ENCODE assay signal across 1 cellular context in the genomic region with DNA sequence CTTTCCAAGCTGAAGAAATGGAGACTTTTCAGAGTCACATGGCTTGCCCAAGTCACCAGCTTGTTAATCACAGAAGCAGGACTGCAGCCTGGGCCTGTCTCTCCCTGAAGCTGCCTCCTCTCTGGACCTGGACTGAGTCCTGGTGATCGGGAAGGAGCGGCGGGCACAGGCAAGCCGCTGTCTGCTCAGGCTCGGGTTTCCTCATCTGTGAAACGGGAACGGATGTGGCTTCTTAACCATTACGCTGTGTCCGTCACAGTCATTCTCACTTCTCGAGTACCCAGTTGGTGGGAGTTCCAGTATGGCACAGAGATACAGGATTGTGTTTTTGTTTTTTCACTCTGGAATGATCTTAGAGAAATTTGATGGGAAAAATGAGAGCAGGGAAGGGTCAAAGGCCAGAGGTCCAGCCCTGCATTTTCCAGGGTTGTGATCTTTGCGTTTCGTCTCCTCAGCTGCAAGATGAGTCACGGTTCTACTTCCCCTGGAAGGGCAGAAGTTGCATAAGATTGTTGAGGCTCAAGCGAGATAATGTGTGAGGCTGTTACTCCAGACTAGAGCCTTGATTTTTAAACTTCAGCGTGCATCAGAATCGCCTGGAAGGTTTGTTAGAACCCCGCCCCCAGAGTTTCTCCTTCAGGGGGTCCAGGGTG.
A peak's percentile ranks its signal among the peaks of the same experiment; 100 is the strongest.
TF ChIP-seq lines count a peak whose summit lies in the region.

No MANE protein-coding gene starts in this region.

TF ChIP-seq in K562, 482 proteins besides CTCF, POLR2A, EP300 and RAD21 (continued from another document and continues in another):
- TF ChIP-seq, protein P1, sequence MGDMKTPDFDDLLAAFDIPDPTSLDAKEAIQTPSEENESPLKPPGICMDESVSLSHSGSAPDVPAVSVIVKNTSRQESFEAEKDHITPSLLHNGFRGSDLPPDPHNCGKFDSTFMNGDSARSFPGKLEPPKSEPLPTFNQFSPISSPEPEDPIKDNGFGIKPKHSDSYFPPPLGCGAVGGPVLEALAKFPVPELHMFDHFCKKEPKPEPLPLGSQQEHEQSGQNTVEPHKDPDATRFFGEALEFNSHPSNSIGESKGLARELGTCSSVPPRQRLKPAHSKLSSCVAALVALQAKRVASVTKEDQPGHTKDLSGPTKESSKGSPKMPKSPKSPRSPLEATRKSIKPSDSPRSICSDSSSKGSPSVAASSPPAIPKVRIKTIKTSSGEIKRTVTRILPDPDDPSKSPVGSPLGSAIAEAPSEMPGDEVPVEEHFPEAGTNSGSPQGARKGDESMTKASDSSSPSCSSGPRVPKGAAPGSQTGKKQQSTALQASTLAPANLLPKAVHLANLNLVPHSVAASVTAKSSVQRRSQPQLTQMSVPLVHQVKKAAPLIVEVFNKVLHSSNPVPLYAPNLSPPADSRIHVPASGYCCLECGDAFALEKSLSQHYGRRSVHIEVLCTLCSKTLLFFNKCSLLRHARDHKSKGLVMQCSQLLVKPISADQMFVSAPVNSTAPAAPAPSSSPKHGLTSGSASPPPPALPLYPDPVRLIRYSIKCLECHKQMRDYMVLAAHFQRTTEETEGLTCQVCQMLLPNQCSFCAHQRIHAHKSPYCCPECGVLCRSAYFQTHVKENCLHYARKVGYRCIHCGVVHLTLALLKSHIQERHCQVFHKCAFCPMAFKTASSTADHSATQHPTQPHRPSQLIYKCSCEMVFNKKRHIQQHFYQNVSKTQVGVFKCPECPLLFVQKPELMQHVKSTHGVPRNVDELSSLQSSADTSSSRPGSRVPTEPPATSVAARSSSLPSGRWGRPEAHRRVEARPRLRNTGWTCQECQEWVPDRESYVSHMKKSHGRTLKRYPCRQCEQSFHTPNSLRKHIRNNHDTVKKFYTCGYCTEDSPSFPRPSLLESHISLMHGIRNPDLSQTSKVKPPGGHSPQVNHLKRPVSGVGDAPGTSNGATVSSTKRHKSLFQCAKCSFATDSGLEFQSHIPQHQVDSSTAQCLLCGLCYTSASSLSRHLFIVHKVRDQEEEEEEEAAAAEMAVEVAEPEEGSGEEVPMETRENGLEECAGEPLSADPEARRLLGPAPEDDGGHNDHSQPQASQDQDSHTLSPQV (IDR thresholded peaks at IDR 0.05) = no peak
- no peak for TF ChIP-seq TBP (optimal IDR thresholded peaks at IDR 0.05; ENCODE audit: low read depth, low read length)
- no peak for TF ChIP-seq ZNF232 (CRISPR knock-in tag; IDR thresholded peaks at IDR 0.05)
- TF ChIP-seq PHB2 (IDR thresholded peaks at IDR 0.05; ENCODE audit: low read depth) = no peak
- no peak for TF ChIP-seq SAFB (IDR thresholded peaks at IDR 0.05; ENCODE audit: borderline replicate concordance, low read depth, low read length)
- no peak for TF ChIP-seq PHF21A (IDR thresholded peaks at IDR 0.05; ENCODE audit: borderline replicate concordance, low read depth)
- no peak for TF ChIP-seq GATAD2B (IDR thresholded peaks at IDR 0.05; ENCODE audit: borderline replicate concordance)
- no peak for TF ChIP-seq SETDB1 (IDR thresholded peaks at IDR 0.05; ENCODE audit: low read length)
- TF ChIP-seq, protein P2, sequence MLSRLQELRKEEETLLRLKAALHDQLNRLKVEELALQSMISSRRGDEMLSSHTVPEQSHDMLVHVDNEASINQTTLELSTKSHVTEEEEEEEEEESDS (CRISPR knock-in tag; IDR thresholded peaks at IDR 0.05) = no peak
- TF ChIP-seq NR2F6 (CRISPR knock-in tag; IDR thresholded peaks at IDR 0.05) = no peak
- TF ChIP-seq, protein P3, sequence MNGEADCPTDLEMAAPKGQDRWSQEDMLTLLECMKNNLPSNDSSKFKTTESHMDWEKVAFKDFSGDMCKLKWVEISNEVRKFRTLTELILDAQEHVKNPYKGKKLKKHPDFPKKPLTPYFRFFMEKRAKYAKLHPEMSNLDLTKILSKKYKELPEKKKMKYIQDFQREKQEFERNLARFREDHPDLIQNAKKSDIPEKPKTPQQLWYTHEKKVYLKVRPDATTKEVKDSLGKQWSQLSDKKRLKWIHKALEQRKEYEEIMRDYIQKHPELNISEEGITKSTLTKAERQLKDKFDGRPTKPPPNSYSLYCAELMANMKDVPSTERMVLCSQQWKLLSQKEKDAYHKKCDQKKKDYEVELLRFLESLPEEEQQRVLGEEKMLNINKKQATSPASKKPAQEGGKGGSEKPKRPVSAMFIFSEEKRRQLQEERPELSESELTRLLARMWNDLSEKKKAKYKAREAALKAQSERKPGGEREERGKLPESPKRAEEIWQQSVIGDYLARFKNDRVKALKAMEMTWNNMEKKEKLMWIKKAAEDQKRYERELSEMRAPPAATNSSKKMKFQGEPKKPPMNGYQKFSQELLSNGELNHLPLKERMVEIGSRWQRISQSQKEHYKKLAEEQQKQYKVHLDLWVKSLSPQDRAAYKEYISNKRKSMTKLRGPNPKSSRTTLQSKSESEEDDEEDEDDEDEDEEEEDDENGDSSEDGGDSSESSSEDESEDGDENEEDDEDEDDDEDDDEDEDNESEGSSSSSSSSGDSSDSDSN (IDR thresholded peaks at IDR 0.05; ENCODE audit: borderline replicate concordance in 1 of 2, low read depth in 2 of 2, low read length in 2 of 2) = 0 out of 4 replicates have a peak, but pooled peaks of 1 of the 2 experiments have one; percentile 9
- no peak for TF ChIP-seq CBX5 (IDR thresholded peaks at IDR 0.05; ENCODE audit: borderline replicate concordance, low read depth)
- no peak for TF ChIP-seq EP400 (IDR thresholded peaks at IDR 0.05)
- TF ChIP-seq, protein P4, sequence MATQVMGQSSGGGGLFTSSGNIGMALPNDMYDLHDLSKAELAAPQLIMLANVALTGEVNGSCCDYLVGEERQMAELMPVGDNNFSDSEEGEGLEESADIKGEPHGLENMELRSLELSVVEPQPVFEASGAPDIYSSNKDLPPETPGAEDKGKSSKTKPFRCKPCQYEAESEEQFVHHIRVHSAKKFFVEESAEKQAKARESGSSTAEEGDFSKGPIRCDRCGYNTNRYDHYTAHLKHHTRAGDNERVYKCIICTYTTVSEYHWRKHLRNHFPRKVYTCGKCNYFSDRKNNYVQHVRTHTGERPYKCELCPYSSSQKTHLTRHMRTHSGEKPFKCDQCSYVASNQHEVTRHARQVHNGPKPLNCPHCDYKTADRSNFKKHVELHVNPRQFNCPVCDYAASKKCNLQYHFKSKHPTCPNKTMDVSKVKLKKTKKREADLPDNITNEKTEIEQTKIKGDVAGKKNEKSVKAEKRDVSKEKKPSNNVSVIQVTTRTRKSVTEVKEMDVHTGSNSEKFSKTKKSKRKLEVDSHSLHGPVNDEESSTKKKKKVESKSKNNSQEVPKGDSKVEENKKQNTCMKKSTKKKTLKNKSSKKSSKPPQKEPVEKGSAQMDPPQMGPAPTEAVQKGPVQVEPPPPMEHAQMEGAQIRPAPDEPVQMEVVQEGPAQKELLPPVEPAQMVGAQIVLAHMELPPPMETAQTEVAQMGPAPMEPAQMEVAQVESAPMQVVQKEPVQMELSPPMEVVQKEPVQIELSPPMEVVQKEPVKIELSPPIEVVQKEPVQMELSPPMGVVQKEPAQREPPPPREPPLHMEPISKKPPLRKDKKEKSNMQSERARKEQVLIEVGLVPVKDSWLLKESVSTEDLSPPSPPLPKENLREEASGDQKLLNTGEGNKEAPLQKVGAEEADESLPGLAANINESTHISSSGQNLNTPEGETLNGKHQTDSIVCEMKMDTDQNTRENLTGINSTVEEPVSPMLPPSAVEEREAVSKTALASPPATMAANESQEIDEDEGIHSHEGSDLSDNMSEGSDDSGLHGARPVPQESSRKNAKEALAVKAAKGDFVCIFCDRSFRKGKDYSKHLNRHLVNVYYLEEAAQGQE (CRISPR knock-in tag; IDR thresholded peaks at IDR 0.05; ENCODE audit: low read depth) = no peak
- no peak for TF ChIP-seq ZNF24 (IDR thresholded peaks at IDR 0.05)
- TF ChIP-seq ZNF146 (CRISPR knock-in tag; IDR thresholded peaks at IDR 0.05; ENCODE audit: unreplicated experiment) = no peak
- TF ChIP-seq SLC30A9 (CRISPR knock-in tag; IDR thresholded peaks at IDR 0.05) = no peak
- TF ChIP-seq ARID1B (IDR thresholded peaks at IDR 0.05) = peak; percentile 82
- TF ChIP-seq, protein P5, sequence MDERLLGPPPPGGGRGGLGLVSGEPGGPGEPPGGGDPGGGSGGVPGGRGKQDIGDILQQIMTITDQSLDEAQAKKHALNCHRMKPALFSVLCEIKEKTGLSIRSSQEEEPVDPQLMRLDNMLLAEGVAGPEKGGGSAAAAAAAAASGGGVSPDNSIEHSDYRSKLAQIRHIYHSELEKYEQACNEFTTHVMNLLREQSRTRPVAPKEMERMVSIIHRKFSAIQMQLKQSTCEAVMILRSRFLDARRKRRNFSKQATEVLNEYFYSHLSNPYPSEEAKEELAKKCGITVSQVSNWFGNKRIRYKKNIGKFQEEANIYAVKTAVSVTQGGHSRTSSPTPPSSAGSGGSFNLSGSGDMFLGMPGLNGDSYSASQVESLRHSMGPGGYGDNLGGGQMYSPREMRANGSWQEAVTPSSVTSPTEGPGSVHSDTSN (CRISPR knock-in tag; IDR thresholded peaks at IDR 0.05; ENCODE audit: low read depth) = no peak
- TF ChIP-seq, protein P5 (tag; conservative IDR thresholded peaks at IDR 0.05; ENCODE audit: low read depth) = no peak
- no peak for TF ChIP-seq TEAD2 (tag; IDR thresholded peaks at IDR 0.05)
- TF ChIP-seq PYGO2 (tag; IDR thresholded peaks at IDR 0.05) = no peak
- TF ChIP-seq RBM17 (IDR thresholded peaks at IDR 0.05; ENCODE audit: borderline replicate concordance, low read depth, low read length) = no peak
- no peak for TF ChIP-seq ZNF445 (CRISPR knock-in tag; IDR thresholded peaks at IDR 0.05; ENCODE audit: low read depth)
- no peak for TF ChIP-seq FOXM1 (IDR thresholded peaks at IDR 0.05; ENCODE audit: low read depth)
- TF ChIP-seq FOXM1 (CRISPR knock-in tag; IDR thresholded peaks at IDR 0.05; ENCODE audit: low read depth) = no peak
- TF ChIP-seq, protein P6, sequence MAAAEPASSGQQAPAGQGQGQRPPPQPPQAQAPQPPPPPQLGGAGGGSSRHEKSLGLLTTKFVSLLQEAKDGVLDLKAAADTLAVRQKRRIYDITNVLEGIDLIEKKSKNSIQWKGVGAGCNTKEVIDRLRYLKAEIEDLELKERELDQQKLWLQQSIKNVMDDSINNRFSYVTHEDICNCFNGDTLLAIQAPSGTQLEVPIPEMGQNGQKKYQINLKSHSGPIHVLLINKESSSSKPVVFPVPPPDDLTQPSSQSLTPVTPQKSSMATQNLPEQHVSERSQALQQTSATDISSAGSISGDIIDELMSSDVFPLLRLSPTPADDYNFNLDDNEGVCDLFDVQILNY (CRISPR knock-in tag; IDR thresholded peaks at IDR 0.05) = no peak
- TF ChIP-seq, protein P7, sequence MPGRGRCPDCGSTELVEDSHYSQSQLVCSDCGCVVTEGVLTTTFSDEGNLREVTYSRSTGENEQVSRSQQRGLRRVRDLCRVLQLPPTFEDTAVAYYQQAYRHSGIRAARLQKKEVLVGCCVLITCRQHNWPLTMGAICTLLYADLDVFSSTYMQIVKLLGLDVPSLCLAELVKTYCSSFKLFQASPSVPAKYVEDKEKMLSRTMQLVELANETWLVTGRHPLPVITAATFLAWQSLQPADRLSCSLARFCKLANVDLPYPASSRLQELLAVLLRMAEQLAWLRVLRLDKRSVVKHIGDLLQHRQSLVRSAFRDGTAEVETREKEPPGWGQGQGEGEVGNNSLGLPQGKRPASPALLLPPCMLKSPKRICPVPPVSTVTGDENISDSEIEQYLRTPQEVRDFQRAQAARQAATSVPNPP (IDR thresholded peaks at IDR 0.05; ENCODE audit: borderline replicate concordance, insufficient read depth, insufficient read length) = no peak
- TF ChIP-seq, protein P8, sequence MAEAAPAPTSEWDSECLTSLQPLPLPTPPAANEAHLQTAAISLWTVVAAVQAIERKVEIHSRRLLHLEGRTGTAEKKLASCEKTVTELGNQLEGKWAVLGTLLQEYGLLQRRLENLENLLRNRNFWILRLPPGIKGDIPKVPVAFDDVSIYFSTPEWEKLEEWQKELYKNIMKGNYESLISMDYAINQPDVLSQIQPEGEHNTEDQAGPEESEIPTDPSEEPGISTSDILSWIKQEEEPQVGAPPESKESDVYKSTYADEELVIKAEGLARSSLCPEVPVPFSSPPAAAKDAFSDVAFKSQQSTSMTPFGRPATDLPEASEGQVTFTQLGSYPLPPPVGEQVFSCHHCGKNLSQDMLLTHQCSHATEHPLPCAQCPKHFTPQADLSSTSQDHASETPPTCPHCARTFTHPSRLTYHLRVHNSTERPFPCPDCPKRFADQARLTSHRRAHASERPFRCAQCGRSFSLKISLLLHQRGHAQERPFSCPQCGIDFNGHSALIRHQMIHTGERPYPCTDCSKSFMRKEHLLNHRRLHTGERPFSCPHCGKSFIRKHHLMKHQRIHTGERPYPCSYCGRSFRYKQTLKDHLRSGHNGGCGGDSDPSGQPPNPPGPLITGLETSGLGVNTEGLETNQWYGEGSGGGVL (CRISPR knock-in tag; IDR thresholded peaks at IDR 0.05) = no peak
- no peak for TF ChIP-seq IRF2 (CRISPR knock-in tag; IDR thresholded peaks at IDR 0.05)
- TF ChIP-seq, protein P9, sequence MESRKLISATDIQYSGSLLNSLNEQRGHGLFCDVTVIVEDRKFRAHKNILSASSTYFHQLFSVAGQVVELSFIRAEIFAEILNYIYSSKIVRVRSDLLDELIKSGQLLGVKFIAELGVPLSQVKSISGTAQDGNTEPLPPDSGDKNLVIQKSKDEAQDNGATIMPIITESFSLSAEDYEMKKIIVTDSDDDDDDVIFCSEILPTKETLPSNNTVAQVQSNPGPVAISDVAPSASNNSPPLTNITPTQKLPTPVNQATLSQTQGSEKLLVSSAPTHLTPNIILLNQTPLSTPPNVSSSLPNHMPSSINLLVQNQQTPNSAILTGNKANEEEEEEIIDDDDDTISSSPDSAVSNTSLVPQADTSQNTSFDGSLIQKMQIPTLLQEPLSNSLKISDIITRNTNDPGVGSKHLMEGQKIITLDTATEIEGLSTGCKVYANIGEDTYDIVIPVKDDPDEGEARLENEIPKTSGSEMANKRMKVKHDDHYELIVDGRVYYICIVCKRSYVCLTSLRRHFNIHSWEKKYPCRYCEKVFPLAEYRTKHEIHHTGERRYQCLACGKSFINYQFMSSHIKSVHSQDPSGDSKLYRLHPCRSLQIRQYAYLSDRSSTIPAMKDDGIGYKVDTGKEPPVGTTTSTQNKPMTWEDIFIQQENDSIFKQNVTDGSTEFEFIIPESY (CRISPR knock-in tag; IDR thresholded peaks at IDR 0.05) = no peak
- TF ChIP-seq ARNT (IDR thresholded peaks at IDR 0.05) = no peak
- TF ChIP-seq JUNB (CRISPR knock-in tag; conservative IDR thresholded peaks at IDR 0.05) = no peak
- no peak for TF ChIP-seq ZC3H11A (IDR thresholded peaks at IDR 0.05; ENCODE audit: low read depth, low read length)
- TF ChIP-seq ZNF507 (tag; conservative IDR thresholded peaks at IDR 0.05) = no peak
